Comparison of ENCODE assay signal across 19 cellular contexts in genomic region chr5:37724395-37725125, GRCh38.
DNase-seq lines count a peak whose midpoint lies in the region; TF ChIP-seq lines count a peak whose summit lies in the region.
"Had no signal": no experiment of that assay in that cellular context is flagged by ENCODE, and none has a peak within 500 bp of the region (broad histone marks: within the 10 kb centered on the region; RNA-seq: fewer than 3 reads in every experiment).

No MANE protein-coding gene starts in this region.

- peak; percentile 8 for TF ChIP-seq CTCF in astrocyte of the spinal cord (IDR thresholded peaks at IDR 0.05; ENCODE audit: low read depth, low read length)
- TF ChIP-seq CTCF in neural crest cell (conservative IDR thresholded peaks at IDR 0.05) = no peak

- H3K27ac Mint-ChIP-seq in neural crest cell (ENCODE audit: unreplicated experiment) = peak overlapping the region; percentile 23
- H3K27ac Mint-ChIP-seq in activated naive CD8-positive, alpha-beta T cell treated with anti-CD3 and anti-CD28 coated beads for 36 hours = no peak overlapping the region
- H3K27ac Mint-ChIP-seq: activated B cell treated with CpG ODN at 0.5 μM for 24 hours; activated naive CD8-positive, alpha-beta T cell treated with anti-CD3 and anti-CD28 coated beads, Interleukin-2, amount 50 U/mL, for 24 hours; memory B cell; naive thymus-derived CD8-positive, alpha-beta T cell; progenitor cell of endocrine pancreas had no signal

- H3K36me3 Mint-ChIP-seq in neural crest cell (ENCODE audit: low read depth) = peaks cover 6% of the 10 kb centered on the region
- peaks cover 38% of the 10 kb centered on the region for H3K36me3 Mint-ChIP-seq in activated naive CD8-positive, alpha-beta T cell treated with anti-CD3 and anti-CD28 coated beads for 36 hours

- no peak overlapping the region for H3K4me3 Mint-ChIP-seq in neural crest cell
- H3K4me3 Mint-ChIP-seq in activated naive CD8-positive, alpha-beta T cell treated with anti-CD3 and anti-CD28 coated beads for 36 hours = no peak overlapping the region
- H3K4me3 Mint-ChIP-seq: activated B cell treated with CpG ODN at 0.5 μM for 24 hours; activated naive CD8-positive, alpha-beta T cell treated with anti-CD3 and anti-CD28 coated beads, Interleukin-2, amount 50 U/mL, for 24 hours; memory B cell; naive thymus-derived CD8-positive, alpha-beta T cell had no signal

- no peaks in the 10 kb centered on the region for H3K9me3 Mint-ChIP-seq in neural crest cell
- H3K9me3 Mint-ChIP-seq in activated naive CD8-positive, alpha-beta T cell treated with anti-CD3 and anti-CD28 coated beads for 36 hours = no peaks in the 10 kb centered on the region
- H3K9me3 Mint-ChIP-seq: activated B cell treated with CpG ODN at 0.5 μM for 24 hours; activated naive CD8-positive, alpha-beta T cell treated with anti-CD3 and anti-CD28 coated beads, Interleukin-2, amount 50 U/mL, for 24 hours; memory B cell; naive thymus-derived CD8-positive, alpha-beta T cell had no signal

- in situ Hi-C loops in astrocyte of the spinal cord (cut with HindIII; ENCODE audit: low sequenced_read_pairs) = no loop called here
- in situ Hi-C loops in G401 (cut with HindIII; ENCODE audit: low sequenced_read_pairs) = no loop called here

- DNase-seq in AG20443 (ENCODE audit: low spot score) (peak; percentile 50), HT1080 (ENCODE audit: low read depth) (peak; percentile 43), astrocyte of the spinal cord (ENCODE audit: low read depth, low spot score) (peak; percentile 44), neural crest cell (ENCODE audit: low read depth, low spot score) (no peak), Ammon's horn (ENCODE audit: low spot score) (no peak), HCEC 1CT (no peak), G401 (ENCODE audit: low spot score) (no peak)
- DNase-seq in activated naive CD8-positive, alpha-beta T cell treated with anti-CD3 and anti-CD28 coated beads for 36 hours = no peak
- DNase-seq: activated B cell treated with CpG ODN at 0.5 μM for 24 hours; activated CD8-positive, alpha-beta memory T cell treated with anti-CD3 and anti-CD28 coated beads for 24 hours; activated naive CD8-positive, alpha-beta T cell treated with anti-CD3 and anti-CD28 coated beads, Interleukin-2, amount 50 U/mL, for 24 hours; MV-4-11; naive thymus-derived CD8-positive, alpha-beta T cell; NCI-H2171 treated with DMSO at 0.1 percent for 48 hours; NCI-H82; stimulated activated CD4-positive, alpha-beta T cell treated with anti-CD3 and anti-CD28 coated beads, Interleukin-15, amount 100 ng/mL, for 24 hours; uterus had no signal

- peaks cover 10% of the 10 kb centered on the region for H3K4me1 Mint-ChIP-seq in neural crest cell
- H3K4me1 Mint-ChIP-seq in activated naive CD8-positive, alpha-beta T cell treated with anti-CD3 and anti-CD28 coated beads for 36 hours = peaks cover 25% of the 10 kb centered on the region

- H3K4me3 ChIP-seq in astrocyte of the spinal cord (ENCODE audit: low read depth, low read length) = no peak overlapping the region
- H3K4me3 ChIP-seq: uterus had no signal

- H3K27me3 Mint-ChIP-seq in neural crest cell (ENCODE audit: low read depth) = no peaks in the 10 kb centered on the region
- no peaks in the 10 kb centered on the region for H3K27me3 Mint-ChIP-seq in activated naive CD8-positive, alpha-beta T cell treated with anti-CD3 and anti-CD28 coated beads for 36 hours
- H3K27me3 Mint-ChIP-seq: activated B cell treated with CpG ODN at 0.5 μM for 24 hours; activated naive CD8-positive, alpha-beta T cell treated with anti-CD3 and anti-CD28 coated beads, Interleukin-2, amount 50 U/mL, for 24 hours; memory B cell; naive thymus-derived CD8-positive, alpha-beta T cell; progenitor cell of endocrine pancreas had no signal

Comparison
In these comparisons a context has a peak if more than half of its experiments do, and no peak if none do; other contexts are left out.
1. DNase-seq: peak in AG20443 (single experiment), HT1080 (single experiment) and astrocyte of the spinal cord (single experiment); none in neural crest cell (single experiment), Ammon's horn (single experiment), activated naive CD8-positive, alpha-beta T cell treated with anti-CD3 and anti-CD28 coated beads for 36 hours (single experiment), HCEC 1CT (single experiment) and G401 (single experiment).